ENCODE assay signal across 15 cellular contexts in genomic region chr6:451847-452246, GRCh38.
DNase-seq lines count a peak whose midpoint lies in the region; ATAC-seq and TF ChIP-seq lines count a peak whose summit lies in the region.
"Had no signal": no experiment of that assay in that cellular context is flagged by ENCODE, and none has a peak within 500 bp of the region (broad histone marks: within the 10 kb centered on the region; RNA-seq: fewer than 3 reads in every experiment).

No MANE protein-coding gene starts in this region.

- H4K5ac ChIP-seq in H9 (ENCODE audit: insufficient read length, low read depth, low read length), result no peak overlapping the region

- H4K91ac ChIP-seq in H9 (ENCODE audit: insufficient read length, low read depth, low read length), result no peak overlapping the region

- no peak overlapping the region for H3K9ac ChIP-seq in H9 (ENCODE audit: extremely low read depth, insufficient read length, low read length)

- no peak overlapping the region for H2BK12ac ChIP-seq in H9 (ENCODE audit: insufficient read length, low read depth, low read length)

- no peaks in the 10 kb centered on the region for H3K27me3 Mint-ChIP-seq in H9 (ENCODE audit: low read depth)
- H3K27me3 Mint-ChIP-seq in activated CD8-positive, alpha-beta memory T cell treated with anti-CD3 and anti-CD28 coated beads, Interleukin-2, amount 10 ng/mL, durations not matched to agents 7 days and 5 days, result peaks cover 16% of the 10 kb centered on the region
- H3K27me3 Mint-ChIP-seq: B cell; CD4-positive, alpha-beta T cell had no signal

- H3K27ac ChIP-seq in H9 (ENCODE audit: insufficient read length, low read depth, low read length) (no peak overlapping the region), stomach (no peak overlapping the region)

- H3K9me3 ChIP-seq in H9 (ENCODE audit: control insufficient read depth, low read depth, low read length), result peaks cover 6% of the 10 kb centered on the region
- no peaks in the 10 kb centered on the region for H3K9me3 ChIP-seq in stomach

- H4K8ac ChIP-seq in H9 (replicated peaks; ENCODE audit: insufficient read length, low read depth, low read length), result no peak overlapping the region

- H3K79me2 ChIP-seq in H9 (ENCODE audit: insufficient read depth, low read length), result no peaks in the 10 kb centered on the region

- H2BK5ac ChIP-seq in H9 (ENCODE audit: insufficient read length, low read length), result no peak overlapping the region

- H3K56ac ChIP-seq in H9 (ENCODE audit: insufficient read length, low read depth, low read length), result no peak overlapping the region

- TF ChIP-seq POLR2A in stomach (IDR thresholded peaks at IDR 0.05), result no peak

- no peaks in the 10 kb centered on the region for H3K36me3 ChIP-seq in stomach

- H3K14ac ChIP-seq in H9 (ENCODE audit: insufficient read depth, low read length), result no peak overlapping the region

- no peak overlapping the region for H2BK15ac ChIP-seq in H9 (ENCODE audit: low read depth, low read length)

- no peak overlapping the region for H2BK20ac ChIP-seq in H9 (ENCODE audit: low read depth, low read length, poor library complexity, severe bottlenecking)

- DNase-seq in H9 (peak; percentile 13), islet precursor cell (peak; percentile 27), sciatic nerve (ENCODE audit: low spot score) (peak; percentile 27), stomach (no peak)
- DNase-seq in activated CD8-positive, alpha-beta memory T cell treated with anti-CD3 and anti-CD28 coated beads, Interleukin-2, amount 10 ng/mL, durations not matched to agents 7 days and 5 days, result peak; percentile 25
- DNase-seq: C1 segment of cervical spinal cord; Calu3; CD4-positive, alpha-beta T cell; DMS79; H7 had no signal

- H3K4me3 Mint-ChIP-seq in H9, result no peak overlapping the region
- no peak overlapping the region for H3K4me3 Mint-ChIP-seq in activated CD8-positive, alpha-beta memory T cell treated with anti-CD3 and anti-CD28 coated beads, Interleukin-2, amount 10 ng/mL, durations not matched to agents 7 days and 5 days
- H3K4me3 Mint-ChIP-seq: B cell; CD4-positive, alpha-beta T cell; GM23338 had no signal

- H3K4me1 Mint-ChIP-seq in H9, result peaks cover 4 to 7% of the 10 kb centered on the region in 2 experiments
- H3K4me1 Mint-ChIP-seq in activated CD8-positive, alpha-beta memory T cell treated with anti-CD3 and anti-CD28 coated beads, Interleukin-2, amount 10 ng/mL, durations not matched to agents 7 days and 5 days, result peaks cover 31% of the 10 kb centered on the region

- H2AK5ac ChIP-seq in H9 (ENCODE audit: insufficient read length, low read length), result no peak overlapping the region

- TF ChIP-seq EP300 in stomach (IDR thresholded peaks at IDR 0.05), result no peak

- no peak overlapping the region for H3T11ph ChIP-seq in H9 (ENCODE audit: low read length)

- no peak overlapping the region for H3K4me2 ChIP-seq in H9 (ENCODE audit: insufficient read depth, insufficient read length, low read length)
- H3K4me2 ChIP-seq: GM23338 had no signal

- intact Hi-C loops in sciatic nerve (cut with DNase I), result no loop called here
- intact Hi-C loops in stomach (cut with DNase I; ENCODE audit: low total_unique reads), result no loop called here

- no peak overlapping the region for H3K4me3 ChIP-seq in stomach
- H3K4me3 ChIP-seq: GM12878, GM23338 had no signal

- no peak overlapping the region for H2AFZ ChIP-seq in H9 (ENCODE audit: low read length)
- H2AFZ ChIP-seq: GM23338 had no signal

- H3K4me1 ChIP-seq in H9 (ENCODE audit: insufficient read depth, low read length) (no peaks in the 10 kb centered on the region; the same call in 1 of the 2 replicates), stomach (peaks cover 0 to 6% (median 0%) of the 10 kb centered on the region in 4 donors)

- no peak for ATAC-seq in activated CD8-positive, alpha-beta memory T cell treated with anti-CD3 and anti-CD28 coated beads, Interleukin-2, amount 10 ng/mL, durations not matched to agents 7 days and 5 days
- ATAC-seq in sciatic nerve (no peak), HG02884 (IDR thresholded peaks at IDR 0.05; ENCODE audit: unreplicated experiment) (no peak), HG03460 (IDR thresholded peaks at IDR 0.05; ENCODE audit: unreplicated experiment) (no peak)
- ATAC-seq: GM12878, GM23338 had no signal

- no peaks in the 10 kb centered on the region for H3K79me1 ChIP-seq in H9 (ENCODE audit: insufficient read depth, low read depth, low read length, poor library complexity, severe bottlenecking)

- no peaks in the 10 kb centered on the region for H3K23me2 ChIP-seq in H9 (ENCODE audit: insufficient read length, low read depth, low read length, poor library complexity, severe bottlenecking)

- no peak overlapping the region for H2BK120ac ChIP-seq in H9 (ENCODE audit: low read depth, low read length, poor library complexity, severe bottlenecking)

- no peak for TF ChIP-seq CTCF in H9 (conservative IDR thresholded peaks at IDR 0.05)
- TF ChIP-seq CTCF in stomach (IDR thresholded peaks at IDR 0.05), result no peak

- no peak overlapping the region for H3K27ac Mint-ChIP-seq in H9
- no peak overlapping the region for H3K27ac Mint-ChIP-seq in activated CD8-positive, alpha-beta memory T cell treated with anti-CD3 and anti-CD28 coated beads, Interleukin-2, amount 10 ng/mL, durations not matched to agents 7 days and 5 days
- H3K27ac Mint-ChIP-seq: B cell; CD4-positive, alpha-beta T cell; GM23338 had no signal

- H3K4ac ChIP-seq in H9 (ENCODE audit: low read depth, low read length), result no peak overlapping the region

- CTCF ChIA-PET in activated CD8-positive, alpha-beta memory T cell treated with anti-CD3 and anti-CD28 coated beads, Interleukin-2, amount 10 ng/mL, durations not matched to agents 7 days and 5 days (lab: Charles Lee), result no interaction called here

- no CpG with 5 or more reads among the region's 8 CpGs for WGBS in H9 (ENCODE audit: extremely low coverage, insufficient read length, low lambda C conversion rate)
- WGBS in stomach, 5 donors, result 89 to 96% (median 95%) methylated on average over 8 of the region's 8 CpGs

- H3K9me3 Mint-ChIP-seq in H9, result peaks cover 15 to 23% of the 10 kb centered on the region in 2 experiments
- H3K9me3 Mint-ChIP-seq in activated CD8-positive, alpha-beta memory T cell treated with anti-CD3 and anti-CD28 coated beads, Interleukin-2, amount 10 ng/mL, durations not matched to agents 7 days and 5 days (ENCODE audit: low read depth), result no peaks in the 10 kb centered on the region
- H3K9me3 Mint-ChIP-seq: CD4-positive, alpha-beta T cell had no signal

- H3K36me3 Mint-ChIP-seq in H9 (ENCODE audit: insufficient read depth in 1 of 3, low read depth in 3 of 3), result peaks cover 3 to 22% (median 11%) of the 10 kb centered on the region in 3 experiments; a peak in 6 of 7 replicates
- no peaks in the 10 kb centered on the region for H3K36me3 Mint-ChIP-seq in activated CD8-positive, alpha-beta memory T cell treated with anti-CD3 and anti-CD28 coated beads, Interleukin-2, amount 10 ng/mL, durations not matched to agents 7 days and 5 days

- no peaks in the 10 kb centered on the region for H4K20me1 ChIP-seq in H9 (ENCODE audit: control insufficient read depth, insufficient read depth, insufficient read length)

- H3K18ac ChIP-seq in H9 (ENCODE audit: insufficient read length, low read depth, low read length), result no peak overlapping the region

- no peak overlapping the region for H3K23ac ChIP-seq in H9 (ENCODE audit: insufficient read length, low read depth, low read length)

- H3K27me3 ChIP-seq in H9 (ENCODE audit: insufficient read depth, low read length) (no peaks in the 10 kb centered on the region), stomach (peaks cover 0 to 17% (median 6%) of the 10 kb centered on the region in 3 donors)
